20 cellular contexts compared by ENCODE assay signal in the genomic region with DNA sequence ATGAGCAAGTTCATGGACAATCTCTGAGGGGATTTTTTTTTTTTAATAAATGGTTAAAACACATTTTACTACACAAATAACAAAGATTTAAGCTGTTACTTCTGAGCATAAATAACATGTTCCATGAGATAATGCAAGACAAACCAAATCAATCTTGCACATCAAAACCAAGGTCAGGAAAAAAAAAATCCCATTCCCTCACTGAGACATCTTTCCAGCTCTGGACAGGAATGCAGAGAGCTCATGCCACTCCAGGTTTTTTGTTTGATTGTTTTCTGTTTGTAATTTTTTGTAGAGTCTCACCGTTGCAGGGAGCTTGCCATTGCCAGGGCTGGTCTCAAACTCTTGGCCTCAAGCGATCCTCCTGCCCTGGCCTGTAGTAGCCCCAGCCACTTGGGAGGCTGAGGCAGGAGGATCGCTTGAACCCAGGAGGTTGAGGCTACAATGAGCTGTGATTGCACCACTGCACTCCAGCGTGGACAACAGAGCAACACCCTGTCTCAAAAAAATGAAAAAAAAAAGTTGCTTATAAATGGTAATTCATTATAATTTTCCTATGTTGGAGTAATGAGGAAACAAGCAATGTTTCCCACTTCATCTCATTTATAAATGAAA. TPM values are rescaled to one million over a fixed set of nuclear protein-coding genes. Genes with fewer than 3 reads are reported as not detected.
DNase-seq lines count a peak whose midpoint lies in the region; ATAC-seq, FAIRE-seq and TF ChIP-seq lines count a peak whose summit lies in the region.
"Had no signal": no experiment of that assay in that cellular context is flagged by ENCODE, and none has a peak within 500 bp of the region (broad histone marks: within the 10 kb centered on the region; RNA-seq: fewer than 3 reads in every experiment).

No MANE protein-coding gene starts in this region.

- peak overlapping the region; percentile 90 for H3K27ac Mint-ChIP-seq in Calu3 (ENCODE audit: unreplicated experiment)
- H3K27ac Mint-ChIP-seq: activated naive CD4-positive, alpha-beta T cell treated with anti-CD3 and anti-CD28 coated beads, Interleukin-2, amount 50 U/mL, for 24 hours; naive thymus-derived CD8-positive, alpha-beta T cell had no signal

- POLR2A ChIA-PET in RWPE1 (lab: Yijun Ruan, JAX; ENCODE audit: low non-redundant PET): no interaction called here

- H3K9me3 Mint-ChIP-seq in Calu3 (ENCODE audit: low read depth, unreplicated experiment): no peaks in the 10 kb centered on the region
- H3K9me3 Mint-ChIP-seq: activated naive CD4-positive, alpha-beta T cell treated with anti-CD3 and anti-CD28 coated beads, Interleukin-2, amount 50 U/mL, for 24 hours; naive thymus-derived CD8-positive, alpha-beta T cell had no signal

- no peak overlapping the region for H3K9ac ChIP-seq in skeletal muscle tissue (ENCODE audit: low read depth in 1 of 3, low read length in 3 of 3)

- intact Hi-C loops in Calu3 (cut with micrococcal nuclease; ENCODE audit: unreplicated experiment): loop anchor here (5.0 kb wide), 1 partner anchor 60 kb away; no protein-coding TSS in a partner anchor
- intact Hi-C loops in esophagus muscularis mucosa (cut with DNase I): no loop called here
- intact Hi-C loops in pancreas (cut with DNase I): no loop called here

- BruUV-seq in Calu3 (replicated peaks; lab: Mats Ljungman, UMichigan): no TSS peak

- CTCF ChIA-PET in Calu3 (lab: Charles Lee) (interaction anchor here (0.7 kb wide), 1 partner anchor 347 kb away, joined by 3 read pairs; no protein-coding TSS in a partner anchor), RWPE1 (lab: Yijun Ruan, JAX) (interaction anchor here (0.6 kb wide), 1 partner anchor 70 kb away, joined by 3 read pairs; no protein-coding TSS in a partner anchor)

- no peak for FAIRE-seq in pancreas (lab: Jason Lieb, UNC)
- FAIRE-seq: bronchial epithelial cell had no signal

- ATAC-seq in GM21737 (IDR thresholded peaks at IDR 0.05; ENCODE audit: unreplicated experiment) (no peak), pancreas (no peak)
- ATAC-seq: esophagus mucosa; naive thymus-derived CD8-positive, alpha-beta T cell had no signal

- H3K27me3 ChIP-seq in esophagus muscularis mucosa (no peaks in the 10 kb centered on the region), skeletal muscle tissue (ENCODE audit: control insufficient read depth in 3 of 3, insufficient read depth in 3 of 3, low read length in 3 of 3) (no peaks in the 10 kb centered on the region), suprapubic skin (no peaks in the 10 kb centered on the region), pancreas (no peaks in the 10 kb centered on the region)
- H3K27me3 ChIP-seq: Peyer's patch had no signal

- no peaks in the 10 kb centered on the region for H3K36me3 ChIP-seq in esophagus muscularis mucosa
- H3K36me3 ChIP-seq in skeletal muscle tissue (ENCODE audit: control insufficient read depth in 3 of 3, insufficient read depth in 3 of 3, low read length in 3 of 3): no peaks in the 10 kb centered on the region
- no peaks in the 10 kb centered on the region for H3K36me3 ChIP-seq in suprapubic skin
- H3K36me3 ChIP-seq in pancreas: no peaks in the 10 kb centered on the region
- H3K36me3 ChIP-seq: Peyer's patch had no signal

- H3K4me3 Mint-ChIP-seq in Calu3 (ENCODE audit: low read depth, unreplicated experiment): peak overlapping the region; percentile 52
- H3K4me3 Mint-ChIP-seq: activated naive CD4-positive, alpha-beta T cell treated with anti-CD3 and anti-CD28 coated beads, Interleukin-2, amount 50 U/mL, for 24 hours; naive thymus-derived CD8-positive, alpha-beta T cell had no signal

- no peaks in the 10 kb centered on the region for H3K9me3 ChIP-seq in esophagus muscularis mucosa
- no peaks in the 10 kb centered on the region for H3K9me3 ChIP-seq in skeletal muscle tissue (ENCODE audit: control insufficient read depth in 3 of 3, low read length in 3 of 3)
- H3K9me3 ChIP-seq in suprapubic skin: no peaks in the 10 kb centered on the region
- H3K9me3 ChIP-seq in pancreas: no peaks in the 10 kb centered on the region
- H3K9me3 ChIP-seq: Peyer's patch had no signal

- H3K4me1 ChIP-seq in esophagus muscularis mucosa: peaks cover 0 to 5% (median 2%) of the 10 kb centered on the region in 4 donors
- peaks cover 8 to 9% (median 8%) of the 10 kb centered on the region in 3 donors for H3K4me1 ChIP-seq in skeletal muscle tissue (ENCODE audit: control insufficient read depth in 3 of 3, insufficient read depth in 3 of 3, low read length in 3 of 3)
- peaks cover 12% of the 10 kb centered on the region for H3K4me1 ChIP-seq in suprapubic skin
- no peaks in the 10 kb centered on the region for H3K4me1 ChIP-seq in pancreas

- TF ChIP-seq POLR2A in esophagus muscularis mucosa (IDR thresholded peaks at IDR 0.05; ENCODE audit: low read depth) (no peak), suprapubic skin (IDR thresholded peaks at IDR 0.05) (no peak)

- peaks cover 50% of the 10 kb centered on the region for H3K4me1 Mint-ChIP-seq in Calu3 (ENCODE audit: low read depth, unreplicated experiment)

- H3K36me3 Mint-ChIP-seq in Calu3 (ENCODE audit: insufficient read depth, unreplicated experiment): peaks cover 27% of the 10 kb centered on the region
- H3K36me3 Mint-ChIP-seq: activated naive CD4-positive, alpha-beta T cell treated with anti-CD3 and anti-CD28 coated beads, Interleukin-2, amount 50 U/mL, for 24 hours; naive thymus-derived CD8-positive, alpha-beta T cell had no signal

- TF ChIP-seq CTCF in Calu3 (IDR thresholded peaks at IDR 0.05; ENCODE audit: unreplicated experiment) (no peak), RWPE1 (conservative IDR thresholded peaks at IDR 0.05; ENCODE audit: low read depth) (no peak), esophagus muscularis mucosa (IDR thresholded peaks at IDR 0.05) (no peak), suprapubic skin (IDR thresholded peaks at IDR 0.05) (no peak), pancreas (IDR thresholded peaks at IDR 0.05) (no peak)

- H3K4me3 ChIP-seq in esophagus muscularis mucosa: no peak overlapping the region
- H3K4me3 ChIP-seq in skeletal muscle tissue (ENCODE audit: low read length in 3 of 3): no peak overlapping the region
- H3K4me3 ChIP-seq in suprapubic skin: no peak overlapping the region
- H3K4me3 ChIP-seq in pancreas: no peak overlapping the region
- H3K4me3 ChIP-seq: Peyer's patch had no signal

- 83% methylated on average over 4 of the region's 4 CpGs for WGBS in esophagus muscularis mucosa
- WGBS in suprapubic skin: 78% methylated on average over 4 of the region's 4 CpGs
- WGBS in pancreas, 2 donors: 81 to 83% methylated on average over 4 of the region's 4 CpGs

- TF ChIP-seq EP300 in esophagus muscularis mucosa (IDR thresholded peaks at IDR 0.05) (no peak), suprapubic skin (IDR thresholded peaks at IDR 0.05) (no peak)

- H3K27me3 Mint-ChIP-seq in Calu3 (ENCODE audit: unreplicated experiment): no peaks in the 10 kb centered on the region
- H3K27me3 Mint-ChIP-seq: activated naive CD4-positive, alpha-beta T cell treated with anti-CD3 and anti-CD28 coated beads, Interleukin-2, amount 50 U/mL, for 24 hours had no signal

- H3K27ac ChIP-seq in RWPE1 (peak overlapping the region; percentile 86), esophagus muscularis mucosa (replicated peaks in 1 of 4) (peak overlapping the region in 2 of 4 donors; percentile 37 to 68), skeletal muscle tissue (ENCODE audit: low read depth, low read length) (peak overlapping the region; percentile 62), suprapubic skin (no peak overlapping the region), pancreas (no peak overlapping the region)

- DNase-seq in Calu3 (no peak), RWPE1 (ENCODE audit: low spot score) (no peak), esophagus muscularis mucosa (ENCODE audit: extremely low spot score) (peak; percentile 75), suprapubic skin (ENCODE audit: low spot score in 2 of 2) (no peak), pancreas (no peak)
- DNase-seq in effector CD4-positive, alpha-beta T cell: no peak
- DNase-seq: activated CD4-positive, alpha-beta T cell treated with anti-CD3 and anti-CD28 coated beads, Interleukin-2, amount 50 U/mL, for 48 hours; activated T-cell treated with anti-CD3 and anti-CD28 coated beads, Interleukin-2, amount 50 U/mL, for 1 hour; glutamatergic neuron; MV-4-11; naive thymus-derived CD8-positive, alpha-beta T cell; NCI-H526 treated with DMSO at 0.1 percent for 48 hours; Peyer's patch; posterior cingulate gyrus; stimulated activated naive CD4-positive, alpha-beta T cell had no signal

RNA-seq across cellular contexts. Expression of a gene that starts 14.0 kb away (rescaled TPM):
- total RNA-seq in Calu3 (2022): 53.3 and 74.7 TPM in 2 replicates
- total RNA-seq in esophagus muscularis mucosa: 10 to 100 TPM in 1 of 4 donors, 1 to 10 TPM in 3; 6.3 to 12.2 (median 7.6) TPM
- 6.8 TPM for total RNA-seq in skeletal muscle tissue
- total RNA-seq in suprapubic skin: 10 to 100 TPM; 12.5 to 38.3 (median 22.7) TPM
- 1 to 10 TPM; 1.8 to 4.0 (median 2.6) TPM for total RNA-seq in pancreas
- 1 to 10 TPM in 1 of 2 donors, under 1 TPM in 1; 0.57 to 2.0 TPM for polyA plus RNA-seq in pancreas

RNA-seq across cellular contexts. Expression of a gene that starts 14.5 kb away (rescaled TPM):
- 7.5 and 11.8 TPM in 2 replicates for total RNA-seq in Calu3 (2022)
- total RNA-seq in esophagus muscularis mucosa: under 1 TPM; under 0.01 to 0.66 (median 0.28) TPM
- under 0.01 TPM for total RNA-seq in skeletal muscle tissue
- 1 to 10 TPM; 1.2 to 3.4 (median 1.7) TPM for total RNA-seq in suprapubic skin
- under 1 TPM in 5 of 6 donors, not detected in 1; 0.24 to 0.76 (median 0.29) TPM for total RNA-seq in pancreas
- under 1 TPM; 0.08 to 0.49 TPM for polyA plus RNA-seq in pancreas
- polyA plus RNA-seq: naive thymus-derived CD8-positive, alpha-beta T cell had no signal

Comparison
In these comparisons a context has a peak if more than half of its experiments do, and no peak if none do; other contexts are left out.
1. H3K27ac ChIP-seq: peak in RWPE1 (single experiment) and skeletal muscle tissue (single experiment); none in suprapubic skin (single experiment) and pancreas (0 of 4).